1 cellular context compared by ENCODE assay signal in the genomic region with DNA sequence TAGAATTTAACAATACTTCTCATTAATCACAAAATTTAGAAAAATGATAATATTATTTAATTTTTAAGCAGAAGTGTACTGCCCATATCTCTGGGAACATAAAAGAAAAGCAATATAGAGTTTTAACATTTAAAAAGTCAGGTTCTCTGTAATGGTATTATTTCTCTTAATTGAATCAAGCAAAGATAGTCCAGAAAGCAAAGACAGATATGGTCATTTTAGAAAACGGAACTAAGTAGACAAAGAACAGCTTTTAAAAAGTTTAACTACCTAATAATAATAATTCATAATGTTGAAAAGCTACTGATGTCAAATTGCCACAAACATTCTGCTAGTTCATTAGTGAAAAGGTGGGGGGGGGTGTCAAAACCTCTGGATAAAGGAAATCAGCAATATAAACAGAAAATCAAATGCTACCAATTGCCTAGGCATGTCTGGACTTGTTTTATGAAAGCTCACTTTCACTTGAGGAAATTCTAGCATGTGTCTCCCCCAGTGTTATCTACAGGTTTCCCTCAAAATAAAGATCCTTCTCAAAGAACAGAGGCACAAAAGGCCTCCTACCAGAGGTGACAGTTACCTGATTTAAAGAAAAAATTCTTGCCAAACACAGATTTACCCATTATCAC.
TF ChIP-seq lines count a peak whose summit lies in the region.

No MANE protein-coding gene starts in this region.

TF ChIP-seq in IMR-90, 13 proteins besides CTCF, POLR2A, EP300 and RAD21 (continued from another document):
- TF ChIP-seq, protein P1, sequence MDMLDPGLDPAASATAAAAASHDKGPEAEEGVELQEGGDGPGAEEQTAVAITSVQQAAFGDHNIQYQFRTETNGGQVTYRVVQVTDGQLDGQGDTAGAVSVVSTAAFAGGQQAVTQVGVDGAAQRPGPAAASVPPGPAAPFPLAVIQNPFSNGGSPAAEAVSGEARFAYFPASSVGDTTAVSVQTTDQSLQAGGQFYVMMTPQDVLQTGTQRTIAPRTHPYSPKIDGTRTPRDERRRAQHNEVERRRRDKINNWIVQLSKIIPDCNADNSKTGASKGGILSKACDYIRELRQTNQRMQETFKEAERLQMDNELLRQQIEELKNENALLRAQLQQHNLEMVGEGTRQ (IDR thresholded peaks at IDR 0.05; ENCODE audit: low read depth, low read length), result no peak
- TF ChIP-seq RFX5 (IDR thresholded peaks at IDR 0.05; ENCODE audit: low read depth, low read length), result no peak
- TF ChIP-seq NFE2L2 (IDR thresholded peaks at IDR 0.05; ENCODE audit: low read depth, low read length), result no peak
- no peak for TF ChIP-seq CHD1 (IDR thresholded peaks at IDR 0.05; ENCODE audit: low read depth, low read length)
